Comparison of ENCODE assay signal across 30 cellular contexts in genomic region chr9:83479765-83480164, GRCh38.
"Had no signal": no experiment of that assay in that cellular context is flagged by ENCODE, and none has a peak within 500 bp of the region (broad histone marks: within the 10 kb centered on the region; RNA-seq: fewer than 3 reads in every experiment).

No MANE protein-coding gene starts in this region.

- H3K27me3 ChIP-seq: neutrophil, ovary, spleen, suprapubic skin, testis, tibial artery, transverse colon, upper lobe of right lung, uterus had no signal

- ATAC-seq: naive thymus-derived CD8-positive, alpha-beta T cell; natural killer cell treated with Interleukin-12 subunit alpha and Interleukin-12 subunit beta and Interleukin-15 and Interleukin-18, amount 100 ng/mL, for 72 hours; psoas muscle; right cardiac atrium; sciatic nerve; stimulated activated memory B cell treated with anti-CD40 and anti-IgM and Interleukin-4, amounts not matched to agents 10 μg/mL and 1 μg/mL and 100 μg/mL, for 72 hours; stimulated activated naive CD8-positive, alpha-beta T cell treated with anti-CD3 and anti-CD28 coated beads, Interleukin-15, amount 100 ng/mL, for 72 hours; stimulated activated naive CD8-positive, alpha-beta T cell treated with anti-CD3 and anti-CD28 coated beads, Interleukin-15, Interleukin-2, amounts not matched to agents 100 U/mL and 50 U/mL, for 24 hours; upper lobe of right lung had no signal

- H3K27ac ChIP-seq: neutrophil, ovary, parathyroid adenoma, psoas muscle, skin epidermis, spleen, suprapubic skin, testis, tibial artery, transverse colon, upper lobe of right lung, uterus had no signal

- H3K9ac ChIP-seq: parathyroid adenoma had no signal

- H3K9me3 ChIP-seq: neutrophil, ovary, suprapubic skin, testis, tibial artery, upper lobe of right lung, uterus had no signal

- H2AFZ ChIP-seq: parathyroid adenoma had no signal

- H3K4me1 ChIP-seq: psoas muscle, suprapubic skin, testis, tibial artery, upper lobe of right lung, uterus had no signal

- H3K4me3 ChIP-seq: ovary, psoas muscle, skin epidermis, smooth muscle cell, spleen, suprapubic skin, testis, tibial artery, transverse colon, upper lobe of right lung, uterus had no signal

- H3K4me2 ChIP-seq: smooth muscle cell had no signal

- DNase-seq: naive thymus-derived CD8-positive, alpha-beta T cell; nephron progenitor cell; nucleus accumbens; ovary; posterior cingulate gyrus; psoas muscle; right cardiac atrium; spleen; stimulated activated CD4-positive, alpha-beta T cell treated with anti-CD3 and anti-CD28 coated beads, Interleukin-12 subunit alpha, Interleukin-12 subunit beta, amount 100 ng/mL, for 4 hours; stimulated activated CD4-positive, alpha-beta T cell treated with anti-CD3 and anti-CD28 coated beads, Interleukin-1b, Interleukin-23, amount 100 ng/mL, for 48 hours; stimulated activated CD4-positive, alpha-beta T cell treated with anti-CD3 and anti-CD28 coated beads, Interleukin-4, amount 100 ng/mL, for 1 hour; stimulated activated CD4-positive, alpha-beta T cell treated with anti-CD3 and anti-CD28 coated beads, Interleukin-4, amount 100 ng/mL, for 4 hours; stimulated activated CD8-positive, alpha-beta memory T cell treated with anti-CD3 and anti-CD28 coated beads, Interleukin-4, amount 100 ng/mL, for 48 hours; stimulated activated naive CD4-positive, alpha-beta T cell; stimulated activated naive CD8-positive, alpha-beta T cell treated with anti-CD3 and anti-CD28 coated beads, Interleukin-15, amount 100 ng/mL, for 72 hours; stimulated activated naive CD8-positive, alpha-beta T cell treated with anti-CD3 and anti-CD28 coated beads, Interleukin-15, Interleukin-2, amounts not matched to agents 100 U/mL and 50 U/mL, for 24 hours; substantia nigra; testis; tibial artery; transverse colon; upper lobe of right lung; uterus had no signal

- H3K36me3 ChIP-seq: neutrophil, ovary, spleen, suprapubic skin, transverse colon, upper lobe of right lung, uterus had no signal
